ENCODE assay signal across 8 cellular contexts in the genomic region with DNA sequence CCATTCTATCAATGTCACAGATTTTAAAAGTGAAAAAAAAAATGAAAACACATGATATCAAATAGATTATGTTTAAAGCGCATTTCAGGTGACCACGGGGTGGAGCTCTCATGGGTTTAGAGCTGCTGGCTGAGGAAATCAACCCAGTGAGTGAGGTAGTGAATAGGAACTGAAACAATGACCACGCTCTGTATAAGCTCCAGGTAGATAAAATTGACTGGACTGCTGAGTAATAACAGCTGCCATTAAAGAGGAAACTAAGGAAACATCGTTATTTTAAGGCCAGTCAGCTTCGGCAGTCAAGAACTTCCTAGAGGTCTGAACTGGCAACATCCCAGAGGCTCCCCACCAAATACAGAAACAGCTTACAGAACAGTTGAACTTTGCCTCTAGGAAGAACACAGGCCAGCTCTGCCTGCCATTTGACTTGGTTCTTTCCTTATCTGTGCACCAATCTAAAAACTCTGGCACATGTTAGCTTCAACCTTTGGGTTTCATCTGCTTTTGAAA.
A peak's percentile ranks its signal among the peaks of the same experiment; 100 is the strongest.
DNase-seq lines count a peak whose midpoint lies in the region; ATAC-seq and TF ChIP-seq lines count a peak whose summit lies in the region.

No MANE protein-coding gene starts in this region.

- H3K27me3 ChIP-seq in BE2C: no peaks in the 10 kb centered on the region
- no peaks in the 10 kb centered on the region for H3K27me3 ChIP-seq in hepatocyte
- H3K27me3 ChIP-seq in stomach: no peaks in the 10 kb centered on the region

- no peaks in the 10 kb centered on the region for H3K36me3 ChIP-seq in BE2C
- no peaks in the 10 kb centered on the region for H3K36me3 ChIP-seq in hepatocyte (replicated peaks; ENCODE audit: insufficient read depth, low read depth)
- no peaks in the 10 kb centered on the region for H3K36me3 ChIP-seq in stomach

- H3K9me3 ChIP-seq in BE2C (no peaks in the 10 kb centered on the region), hepatocyte (ENCODE audit: low read depth) (no peaks in the 10 kb centered on the region), stomach (no peaks in the 10 kb centered on the region)

- CTCF ChIA-PET in activated CD4-positive, alpha-beta T cell treated with anti-CD3 and anti-CD28 coated beads, Interleukin-2, amount 10 ng/mL, durations not matched to agents 7 days and 5 days (lab: Charles Lee): no interaction called here

- H3K27ac ChIP-seq in hepatocyte (no peak overlapping the region), stomach (no peak overlapping the region)

- peaks cover 2% of the 10 kb centered on the region for H3K4me1 Mint-ChIP-seq in activated CD4-positive, alpha-beta T cell treated with anti-CD3 and anti-CD28 coated beads, Interleukin-2, amount 10 ng/mL, durations not matched to agents 7 days and 5 days
- H3K4me1 Mint-ChIP-seq in natural killer cell: peaks cover 0 to 5% of the 10 kb centered on the region in 2 donors

- WGBS in hepatocyte (ENCODE audit: low lambda C conversion rate, missing lambda C conversion rate): 48% methylated on average over 5 of the region's 5 CpGs
- WGBS in stomach, 5 donors: 21 to 26% (median 24%) methylated on average over 5 of the region's 5 CpGs

- H3K4me1 ChIP-seq in BE2C (peaks cover 5% of the 10 kb centered on the region), hepatocyte (ENCODE audit: insufficient read depth) (no peaks in the 10 kb centered on the region), stomach (peaks cover 0 to 9% (median 5%) of the 10 kb centered on the region in 4 donors)

- TF ChIP-seq POLR2A in stomach (IDR thresholded peaks at IDR 0.05): no peak

- peaks cover 2% of the 10 kb centered on the region for H3K27me3 Mint-ChIP-seq in activated CD4-positive, alpha-beta T cell treated with anti-CD3 and anti-CD28 coated beads, Interleukin-2, amount 10 ng/mL, durations not matched to agents 7 days and 5 days
- no peaks in the 10 kb centered on the region for H3K27me3 Mint-ChIP-seq in natural killer cell (ENCODE audit: low read depth in 2 of 2)

- POLR2A ChIA-PET in activated CD4-positive, alpha-beta T cell treated with anti-CD3 and anti-CD28 coated beads, Interleukin-2, amount 10 ng/mL, durations not matched to agents 7 days and 5 days (lab: Charles Lee): no interaction called here

- no peaks in the 10 kb centered on the region for H3K9me3 Mint-ChIP-seq in activated CD4-positive, alpha-beta T cell treated with anti-CD3 and anti-CD28 coated beads, Interleukin-2, amount 10 ng/mL, durations not matched to agents 7 days and 5 days
- peaks cover 0 to 4% of the 10 kb centered on the region in 2 donors for H3K9me3 Mint-ChIP-seq in natural killer cell

- no peak overlapping the region for H3K4me3 ChIP-seq in BE2C (ENCODE audit: low read depth, low read length)
- no peak overlapping the region for H3K4me3 ChIP-seq in hepatocyte
- H3K4me3 ChIP-seq in stomach: no peak overlapping the region

- no peaks in the 10 kb centered on the region for H3K9me2 ChIP-seq in hepatocyte (replicated peaks; ENCODE audit: insufficient read depth)

- no peak overlapping the region for H3K4me3 Mint-ChIP-seq in activated CD4-positive, alpha-beta T cell treated with anti-CD3 and anti-CD28 coated beads, Interleukin-2, amount 10 ng/mL, durations not matched to agents 7 days and 5 days
- no peak overlapping the region for H3K4me3 Mint-ChIP-seq in natural killer cell

- H3K4me2 ChIP-seq in hepatocyte: no peak overlapping the region

- TF ChIP-seq CTCF in BE2C (IDR thresholded peaks at IDR 0.05; ENCODE audit: low read depth, low read length) (peak; percentile 52), hepatocyte (IDR thresholded peaks at IDR 0.05; ENCODE audit: poor library complexity) (peak; percentile 59), stomach (IDR thresholded peaks at IDR 0.05) (peak in 4 of 7 experiments; percentile 42 to 47 (median 45)), natural killer cell (IDR thresholded peaks at IDR 0.05) (no peak)

- no peak for TF ChIP-seq EP300 in stomach (IDR thresholded peaks at IDR 0.05)

- H4K20me1 ChIP-seq in hepatocyte (ENCODE audit: insufficient read depth, poor library complexity, severe bottlenecking): no peaks in the 10 kb centered on the region

- DNase-seq in BE2C (peak; percentile 18), M059J (ENCODE audit: low read depth) (peak; percentile 51), hepatocyte (ENCODE audit: low spot score) (peak; percentile 58), stomach (peak; percentile 51), natural killer cell (no peak)
- DNase-seq in activated CD4-positive, alpha-beta T cell treated with anti-CD3 and anti-CD28 coated beads, Interleukin-2, amount 10 ng/mL, durations not matched to agents 7 days and 5 days: peak; percentile 26

- no peaks in the 10 kb centered on the region for H3K36me3 Mint-ChIP-seq in activated CD4-positive, alpha-beta T cell treated with anti-CD3 and anti-CD28 coated beads, Interleukin-2, amount 10 ng/mL, durations not matched to agents 7 days and 5 days (ENCODE audit: low read depth)
- H3K36me3 Mint-ChIP-seq in natural killer cell: no peaks in the 10 kb centered on the region

- H3K79me2 ChIP-seq in hepatocyte: no peaks in the 10 kb centered on the region

- peak; percentile 100 for ATAC-seq in GM18502 (IDR thresholded peaks at IDR 0.05; ENCODE audit: poor library complexity, unreplicated experiment)
- ATAC-seq in HG02610 (IDR thresholded peaks at IDR 0.05; ENCODE audit: unreplicated experiment): peak; percentile 100
- ATAC-seq in natural killer cell: no peak

- no peak overlapping the region for H3K27ac Mint-ChIP-seq in activated CD4-positive, alpha-beta T cell treated with anti-CD3 and anti-CD28 coated beads, Interleukin-2, amount 10 ng/mL, durations not matched to agents 7 days and 5 days
- H3K27ac Mint-ChIP-seq in natural killer cell: no peak overlapping the region

- H2AFZ ChIP-seq in hepatocyte: peak overlapping the region; percentile 5

- intact Hi-C loops in stomach (cut with DNase I; ENCODE audit: low total_unique reads): no loop called here
- intact Hi-C loops in natural killer cell (cut with micrococcal nuclease): no loop called here

Comparison
In these comparisons a context has a peak if more than half of its experiments do, and no peak if none do; other contexts are left out.
1. ATAC-seq: peak in GM18502 (single experiment) and HG02610 (single experiment); none in natural killer cell (0 of 3).